Comparison of ENCODE assay signal across 8 cellular contexts in the genomic region with DNA sequence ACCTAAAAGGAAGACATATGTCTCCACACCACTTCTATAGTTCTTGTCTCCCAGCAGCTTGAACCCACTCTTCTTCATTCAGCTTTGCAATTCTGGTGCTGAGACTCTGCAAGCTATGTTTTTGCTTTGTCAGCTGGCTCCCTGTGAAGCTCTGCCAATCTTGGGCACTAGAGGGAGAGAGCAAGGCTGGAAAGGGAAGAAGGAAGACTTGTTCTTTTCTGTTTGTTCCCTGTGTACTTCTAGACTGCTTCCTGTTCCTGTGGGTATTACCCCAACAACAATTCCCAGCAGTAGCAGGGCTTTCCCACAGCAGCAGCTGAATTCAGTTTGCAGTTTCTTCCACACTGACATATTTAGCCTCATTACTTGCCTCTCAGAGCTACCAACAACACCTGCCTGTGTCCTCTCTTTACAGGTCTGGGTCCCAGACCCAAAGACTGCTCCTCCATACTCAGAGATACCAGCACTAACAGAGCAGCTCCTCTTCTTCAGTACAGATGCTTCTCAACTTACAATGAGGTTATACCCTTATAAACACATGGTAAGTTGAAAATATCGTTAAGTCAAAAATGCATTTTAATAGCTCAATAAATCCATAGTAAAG.
A peak's percentile ranks its signal among the peaks of the same experiment; 100 is the strongest.
DNase-seq lines count a peak whose midpoint lies in the region; ATAC-seq and TF ChIP-seq lines count a peak whose summit lies in the region.

No MANE protein-coding gene starts in this region.

- TF ChIP-seq CTCF in LNCAP (IDR thresholded peaks at IDR 0.05) (peak; percentile 44), nephron progenitor cell (IDR thresholded peaks at IDR 0.05) (no peak)

- no peak for ATAC-seq in natural killer cell treated with Interleukin-12 subunit alpha and Interleukin-12 subunit beta and Interleukin-15 and Interleukin-18, amount 100 ng/mL, for 72 hours
- no peak for ATAC-seq in sciatic nerve

- no peak overlapping the region for H3K4me3 Mint-ChIP-seq in nephron progenitor cell
- H3K4me3 Mint-ChIP-seq in natural killer cell treated with Interleukin-12 subunit alpha and Interleukin-12 subunit beta and Interleukin-15 and Interleukin-18, amount 100 ng/mL, for 72 hours = no peak overlapping the region

- H3K4me1 Mint-ChIP-seq in nephron progenitor cell = no peaks in the 10 kb centered on the region
- H3K4me1 Mint-ChIP-seq in natural killer cell treated with Interleukin-12 subunit alpha and Interleukin-12 subunit beta and Interleukin-15 and Interleukin-18, amount 100 ng/mL, for 72 hours (ENCODE audit: low read depth in 2 of 2) = no peaks in the 10 kb centered on the region

- intact Hi-C loops in sciatic nerve (cut with DNase I) = no loop called here

- H3K36me3 Mint-ChIP-seq in nephron progenitor cell (ENCODE audit: low read depth) = no peaks in the 10 kb centered on the region
- H3K36me3 Mint-ChIP-seq in natural killer cell treated with Interleukin-12 subunit alpha and Interleukin-12 subunit beta and Interleukin-15 and Interleukin-18, amount 100 ng/mL, for 72 hours = no peaks in the 10 kb centered on the region

- H3K9me3 Mint-ChIP-seq in nephron progenitor cell = no peaks in the 10 kb centered on the region
- H3K9me3 Mint-ChIP-seq in natural killer cell treated with Interleukin-12 subunit alpha and Interleukin-12 subunit beta and Interleukin-15 and Interleukin-18, amount 100 ng/mL, for 72 hours = peaks cover 6% of the 10 kb centered on the region

- H3K27ac Mint-ChIP-seq in nephron progenitor cell = peak overlapping the region; percentile 12
- H3K27ac Mint-ChIP-seq in natural killer cell treated with Interleukin-12 subunit alpha and Interleukin-12 subunit beta and Interleukin-15 and Interleukin-18, amount 100 ng/mL, for 72 hours = no peak overlapping the region

- no peaks in the 10 kb centered on the region for H3K27me3 Mint-ChIP-seq in nephron progenitor cell (ENCODE audit: low read depth, poor library complexity)
- no peaks in the 10 kb centered on the region for H3K27me3 Mint-ChIP-seq in natural killer cell treated with Interleukin-12 subunit alpha and Interleukin-12 subunit beta and Interleukin-15 and Interleukin-18, amount 100 ng/mL, for 72 hours

- DNase-seq in EH (ENCODE audit: low read depth) = peak; percentile 38
- DNase-seq in cerebellar cortex (ENCODE audit: low spot score) = peak; percentile 5
- no peak for DNase-seq in nephron progenitor cell
- DNase-seq in natural killer cell treated with Interleukin-12 subunit alpha and Interleukin-12 subunit beta and Interleukin-15 and Interleukin-18, amount 100 ng/mL, for 72 hours (ENCODE audit: low spot score) = no peak
- no peak for DNase-seq in stimulated activated CD4-positive, alpha-beta T cell treated with anti-CD3 and anti-CD28 coated beads, Interleukin-12 subunit alpha, Interleukin-12 subunit beta, amount 100 ng/mL, for 4 hours
- no peak for DNase-seq in NCI-H1694 (lab: John Stamatoyannopoulos, UW)
- DNase-seq in sciatic nerve (ENCODE audit: low spot score) = no peak

Comparison
In these comparisons a context has a peak if more than half of its experiments do, and no peak if none do; other contexts are left out.
1. DNase-seq: peak in EH (single experiment) and cerebellar cortex (single experiment); none in nephron progenitor cell (single experiment), natural killer cell treated with Interleukin-12 subunit alpha and Interleukin-12 subunit beta and Interleukin-15 and Interleukin-18, amount 100 ng/mL, for 72 hours (single experiment), stimulated activated CD4-positive, alpha-beta T cell treated with anti-CD3 and anti-CD28 coated beads, Interleukin-12 subunit alpha, Interleukin-12 subunit beta, amount 100 ng/mL, for 4 hours (single experiment), NCI-H1694 (single experiment) and sciatic nerve (single experiment).